22 cellular contexts compared by ENCODE assay signal in the genomic region with DNA sequence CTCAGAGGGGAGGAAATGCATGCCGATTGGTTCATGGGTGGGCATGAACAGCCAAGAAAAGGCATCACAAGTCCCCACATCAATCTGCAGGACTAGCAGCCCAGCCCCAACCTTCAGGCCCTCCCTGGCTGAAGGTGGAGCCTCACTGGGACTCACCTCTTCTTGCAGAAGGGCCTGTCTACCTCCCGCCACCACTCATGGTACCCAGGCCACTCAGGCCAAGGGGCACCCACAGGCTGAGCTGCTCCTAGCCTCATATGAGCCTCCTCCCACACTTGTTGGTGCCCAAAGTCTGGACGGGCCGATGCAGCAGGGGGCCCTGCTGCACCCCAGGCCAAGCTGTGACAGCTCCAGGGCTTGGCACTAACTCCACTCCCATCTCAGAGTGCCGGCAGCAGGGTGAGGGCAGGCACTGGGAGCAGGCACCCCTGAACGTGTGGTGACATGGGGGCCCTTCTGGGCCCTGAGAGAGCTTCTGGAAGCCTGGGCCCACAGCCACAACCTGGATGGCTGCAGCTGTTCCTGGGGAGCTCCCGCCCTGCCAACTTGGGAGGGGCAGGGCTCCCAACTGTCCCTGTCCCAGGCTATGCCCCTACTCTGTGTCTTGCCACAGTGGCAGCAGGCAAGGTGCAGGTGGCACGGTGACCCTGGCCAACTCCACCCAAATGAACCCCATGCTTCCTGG. TPM values are rescaled to one million over a fixed set of nuclear protein-coding genes. Genes with fewer than 3 reads are reported as not detected.
"Had no signal": no experiment of that assay in that cellular context is flagged by ENCODE, and none has a peak within 500 bp of the region (broad histone marks: within the 10 kb centered on the region; RNA-seq: fewer than 3 reads in every experiment).

No MANE protein-coding gene starts in this region.

- DNase-seq: activated CD4-positive, alpha-beta T cell treated with anti-CD3 and anti-CD28 coated beads for 48 hours; activated CD4-positive, alpha-beta T cell treated with anti-CD3 and anti-CD28 coated beads, Interleukin-2, amount 50 U/mL, for 4 hours; activated CD4-positive, CD25-positive, alpha-beta regulatory T cell treated with anti-CD3 and anti-CD28 coated beads, Interleukin-2, amount 50 U/mL, for 72 hours; activated CD8-positive, alpha-beta memory T cell treated with anti-CD3 and anti-CD28 coated beads, Interleukin-2, amount 50 U/mL, for 48 hours; activated CD8-positive, alpha-beta T cell treated with anti-CD3 and anti-CD28 coated beads, Interleukin-2, amount 10 ng/mL, durations not matched to agents 7 days and 5 days; activated naive CD4-positive, alpha-beta T cell treated with anti-CD3 and anti-CD28 coated beads for 36 hours; activated T-cell treated with anti-CD3 and anti-CD28 coated beads, Interleukin-2, amount 50 U/mL, for 1 hour; amygdala; brain microvascular endothelial cell; NCI-H1092 treated with DMSO at 0.1 percent for 48 hours; NCI-H1417 treated with DMSO at 0.1 percent for 48 hours; NCI-H1694 treated with DMSO at 0.1 percent for 48 hours; NCI-H2029 treated with DMSO at 0.1 percent for 48 hours; NCI-H510A treated with DMSO at 0.1 percent for 48 hours; NCI-H69; SIG-M5; T-helper 17 cell; T-helper 9 cell had no signal

- H3K27me3 ChIP-seq: brain microvascular endothelial cell, cardiac muscle cell had no signal

- H3K27ac ChIP-seq: brain microvascular endothelial cell, cardiac muscle cell, KMS-11 had no signal

- H3K4me3 ChIP-seq: cardiac muscle cell had no signal

- ATAC-seq: activated CD8-positive, alpha-beta T cell treated with anti-CD3 and anti-CD28 coated beads, Interleukin-2, amount 10 ng/mL, durations not matched to agents 7 days and 5 days; T-helper 17 cell; WTC11 had no signal

- H3K36me3 ChIP-seq: brain microvascular endothelial cell, cardiac muscle cell had no signal

RNA-seq across cellular contexts. Expression of gene FUT9, which starts 13.7 kb away (rescaled TPM):
- total RNA-seq: activated CD8-positive, alpha-beta T cell treated with anti-CD3 and anti-CD28 coated beads, Interleukin-2, amount 10 ng/mL, durations not matched to agents 7 days and 5 days; activated naive CD4-positive, alpha-beta T cell treated with anti-CD3 and anti-CD28 coated beads for 36 hours; cardiac muscle cell; MCF 10A; T-helper 17 cell had no signal
- polyA plus RNA-seq: cardiac muscle cell had no signal
